ENCODE assay signal across 27 cellular contexts in genomic region chr1:10754571-10755329, GRCh38. TPM values are rescaled to one million over a fixed set of nuclear protein-coding genes. Genes with fewer than 3 reads are reported as not detected.
DNase-seq lines count a peak whose midpoint lies in the region; ATAC-seq, FAIRE-seq and TF ChIP-seq lines count a peak whose summit lies in the region.
"Had no signal": no experiment of that assay in that cellular context is flagged by ENCODE, and none has a peak within 500 bp of the region (broad histone marks: within the 10 kb centered on the region; RNA-seq: fewer than 3 reads in every experiment).

No MANE protein-coding gene starts in this region.

- H2BK20ac ChIP-seq in H1 (ENCODE audit: low read length): no peak overlapping the region

- TF ChIP-seq RAD21 in H1 (IDR thresholded peaks at IDR 0.05 in 1 of 2, conservative IDR thresholded peaks at IDR 0.05 in 1 of 2; ENCODE audit: low read depth in 2 of 2, low read length in 2 of 2) (no peak), HepG2 (CRISPR knock-in tag; IDR thresholded peaks at IDR 0.05) (no peak)

- intact Hi-C loops in psoas muscle (cut with DNase I): loop anchor here in 1 of 2 donors (5.0 kb wide), 1 partner anchor 33 kb away; no protein-coding TSS in a partner anchor
- intact Hi-C loops in left colon (cut with DNase I, micrococcal nuclease): no loop called here
- intact Hi-C loops in HepG2 (cut with micrococcal nuclease; ENCODE audit: unreplicated experiment): no loop called here

- no peak overlapping the region for H2BK12ac ChIP-seq in H1 (ENCODE audit: low read depth, low read length)

- H3K4ac ChIP-seq in H1 (replicated peaks; ENCODE audit: insufficient read length, low read depth, low read length): no peak overlapping the region

- H4K8ac ChIP-seq in H1 (ENCODE audit: extremely low read depth, insufficient read depth, low read length): peak overlapping the region; percentile 85

- H2AK5ac ChIP-seq in H1 (ENCODE audit: low read depth, low read length): peak overlapping the region; percentile 93; the same call in 1 of the 2 replicates

- H3K4me1 ChIP-seq in H1 (replicated peaks in 1 of 4; ENCODE audit: control insufficient read depth in 3 of 4, insufficient read depth in 4 of 4, low read length in 3 of 4) (peaks cover 0 to 12% (median 7%) of the 10 kb centered on the region in 4 experiments; a peak in 5 of 7 replicates), psoas muscle (peaks cover 55% of the 10 kb centered on the region), HepG2 (ENCODE audit: insufficient read depth, low read length) (peaks cover 11% of the 10 kb centered on the region)
- H3K4me1 ChIP-seq: foreskin keratinocyte had no signal

- no peak overlapping the region for H3K14ac ChIP-seq in H1 (ENCODE audit: insufficient read length)

- H3K27me3 ChIP-seq in H1 (replicated peaks in 1 of 4; ENCODE audit: control insufficient read depth in 3 of 4, extremely low read depth in 1 of 4, insufficient read depth in 3 of 4, low read length in 3 of 4): no peaks in the 10 kb centered on the region
- no peaks in the 10 kb centered on the region for H3K27me3 ChIP-seq in psoas muscle (ENCODE audit: insufficient read depth in 3 of 3, low read length in 2 of 3)
- peaks cover 7 to 44% of the 10 kb centered on the region in 2 experiments for H3K27me3 ChIP-seq in HepG2 (ENCODE audit: control insufficient read depth in 1 of 2, insufficient read depth in 2 of 2, low read length in 2 of 2)
- H3K27me3 ChIP-seq: foreskin keratinocyte, hepatocyte, vagina had no signal

- H3K9ac ChIP-seq in H1 (replicated peaks in 1 of 4; ENCODE audit: extremely low read depth in 1 of 4, low read depth in 3 of 4, low read length in 3 of 4) (no peak overlapping the region), HepG2 (ENCODE audit: insufficient read depth, low read depth, low read length) (no peak overlapping the region)

- no peak overlapping the region for H4K5ac ChIP-seq in H1 (ENCODE audit: insufficient read length, low read depth, low read length)

- no peak overlapping the region for H2AFZ ChIP-seq in H1 (ENCODE audit: low read length)
- H2AFZ ChIP-seq in HepG2 (ENCODE audit: low read length): no peak overlapping the region
- H2AFZ ChIP-seq: hepatocyte had no signal

- no peak overlapping the region for H3K56ac ChIP-seq in H1 (replicated peaks; ENCODE audit: insufficient read length, low read depth, low read length)

- no peak overlapping the region for H2BK5ac ChIP-seq in H1 (ENCODE audit: low read depth, low read length)

- peak overlapping the region; percentile 77 for H4K91ac ChIP-seq in H1 (replicated peaks; ENCODE audit: insufficient read length, low read length)

- no peak overlapping the region for H2BK120ac ChIP-seq in H1 (replicated peaks; ENCODE audit: low read depth, low read length)

- no peak overlapping the region for H3K23ac ChIP-seq in H1 (ENCODE audit: insufficient read length)

- TF ChIP-seq CTCF in H1 (IDR thresholded peaks at IDR 0.05; ENCODE audit: control extremely low read depth in 1 of 3, insufficient read depth in 1 of 3, low read depth in 1 of 3, low read length in 3 of 3) (no peak), psoas muscle (IDR thresholded peaks at IDR 0.05) (no peak), D721Med (IDR thresholded peaks at IDR 0.05; ENCODE audit: insufficient read depth, missing control alignments) (no peak), HepG2 (CRISPR knock-in tag; IDR thresholded peaks at IDR 0.05) (no peak)

- ATAC-seq in psoas muscle (peak; percentile 42 to 55 (median 49)), left colon (no peak), HepG2 (no peak)
- ATAC-seq in activated CD4-positive, CD25-positive, alpha-beta regulatory T cell treated with anti-CD3 and anti-CD28 coated beads, Interleukin-2, amount 50 U/mL, for 24 hours: no peak
- ATAC-seq: activated CD8-positive, alpha-beta T cell treated with anti-CD3 and anti-CD28 coated beads for 36 hours; foreskin keratinocyte had no signal

- BruUV-seq in HepG2 (replicated peaks; lab: Mats Ljungman, UMichigan): no TSS peak

- TF ChIP-seq POLR2A in H1 (IDR thresholded peaks at IDR 0.05; ENCODE audit: control extremely low read depth in 1 of 2, low read depth in 2 of 2, low read length in 2 of 2) (no peak), HepG2 (IDR thresholded peaks at IDR 0.05; ENCODE audit: insufficient read depth in 1 of 2, low read depth in 2 of 2, low read length in 2 of 2) (no peak)

- CTCF ChIA-PET in H1 (lab: Charles Lee; ENCODE audit: partially characterized antibody): interaction anchor here (0.6 to 5.3 kb wide), 10 partner anchors 14 to 209 kb away, joined by 3 to 32 read pairs (median 4); no protein-coding TSS in a partner anchor
- CTCF ChIA-PET in HepG2 (lab: Yijun Ruan, JAX; ENCODE audit: low intra/inter-chr PET ratio, low total read pairs): no interaction called here

- peak; percentile 72 for DNase-seq in AG08395 (ENCODE audit: low spot score)
- peak; percentile 8 for DNase-seq in GM04503 (ENCODE audit: low read depth)
- no peak for DNase-seq in H1 (ENCODE audit: low read depth in 1 of 2, low spot score in 2 of 2)
- no peak for DNase-seq in psoas muscle
- no peak for DNase-seq in D721Med (ENCODE audit: insufficient read length, low spot score)
- no peak for DNase-seq in left colon
- no peak for DNase-seq in HepG2 (ENCODE audit: low spot score)
- DNase-seq: ACHN; activated CD8-positive, alpha-beta T cell treated with anti-CD3 and anti-CD28 coated beads for 36 hours; activated effector memory CD4-positive, alpha-beta T cell treated with Interleukin-2 at 50 U/mL for 16 hours; activated naive CD8-positive, alpha-beta T cell treated with anti-CD3 and anti-CD28 coated beads for 36 hours; CD4-positive, CD25-positive, alpha-beta regulatory T cell; effector CD4-positive, alpha-beta T cell; EL; foreskin keratinocyte; immature natural killer cell; NCI-H1417; NCI-H2081; NK-92 treated with Interleukin-12 subunit alpha and Interleukin-12 subunit beta, amount 100 ng/mL, for 24 hours; posterior cingulate gyrus; stimulated activated CD4-positive, alpha-beta T cell treated with anti-CD3 and anti-CD28 coated beads, Interleukin-1b, Interleukin-23, amount 100 ng/mL, for 48 hours; substantia nigra; T-cell had no signal

- in situ Hi-C loops in HepG2 (cut with HindIII; ENCODE audit: extremely low pct_ligation_motif_present, low pct_unique_long_range_greater_than_20kb): no loop called here

- H2BK15ac ChIP-seq in H1 (ENCODE audit: low read length): no peak overlapping the region

- H3K79me2 ChIP-seq in H1 (ENCODE audit: control insufficient read depth in 1 of 2, insufficient read depth in 2 of 2, low read length in 2 of 2) (no peaks in the 10 kb centered on the region), HepG2 (ENCODE audit: insufficient read depth, low read length) (no peaks in the 10 kb centered on the region)
- H3K79me2 ChIP-seq: hepatocyte had no signal

- H3K79me1 ChIP-seq in H1 (ENCODE audit: low read depth, low read length): 0 out of 2 replicates have a peak, but pooled peaks cover 2% of the 10 kb centered on the region

- H3K27ac ChIP-seq in H1 (ENCODE audit: low read depth, low read length) (no peak overlapping the region), psoas muscle (peak overlapping the region; percentile 41), HepG2 (ENCODE audit: extremely low read length, insufficient read depth, low read length) (no peak overlapping the region)
- H3K27ac ChIP-seq: foreskin keratinocyte, hepatocyte, vagina had no signal

- TF ChIP-seq EP300 in H1 (IDR thresholded peaks at IDR 0.05; ENCODE audit: borderline replicate concordance in 1 of 2, low read depth in 2 of 2, low read length in 2 of 2) (no peak), HepG2 (IDR thresholded peaks at IDR 0.05; ENCODE audit: low read depth in 2 of 2, low read length in 2 of 2) (no peak), HepG2 (CRISPR knock-in tag; IDR thresholded peaks at IDR 0.05; ENCODE audit: borderline replicate concordance) (no peak)

- H3K9me3 ChIP-seq in H1 (ENCODE audit: insufficient read depth in 2 of 2, low read depth in 1 of 2, low read length in 1 of 2) (no peaks in the 10 kb centered on the region), psoas muscle (no peaks in the 10 kb centered on the region), HepG2 (ENCODE audit: low read length) (no peaks in the 10 kb centered on the region)
- H3K9me3 ChIP-seq: vagina had no signal

- FAIRE-seq in H1 (lab: Jason Lieb, UNC) (no peak), D721Med (lab: Jason Lieb, UNC) (no peak), HepG2 (lab: Jason Lieb, UNC) (no peak)

- H3K36me3 ChIP-seq in H1 (ENCODE audit: control insufficient read depth in 2 of 4, insufficient read depth in 4 of 4, low read length in 3 of 4) (no peaks in the 10 kb centered on the region), psoas muscle (ENCODE audit: insufficient read depth in 1 of 2, low read depth in 1 of 2) (peaks cover 0 to 8% of the 10 kb centered on the region in 2 donors), HepG2 (replicated peaks in 1 of 2; ENCODE audit: control insufficient read depth in 1 of 2, insufficient read depth in 2 of 2, low read length in 2 of 2) (no peaks in the 10 kb centered on the region)
- H3K36me3 ChIP-seq: vagina had no signal

- H4K20me1 ChIP-seq in H1 (replicated peaks in 1 of 2; ENCODE audit: control insufficient read depth in 1 of 2, insufficient read depth in 2 of 2, low read length in 2 of 2) (no peaks in the 10 kb centered on the region), HepG2 (ENCODE audit: insufficient read depth, low read length) (no peaks in the 10 kb centered on the region)

- H3K4me3 ChIP-seq in H1 (ENCODE audit: extremely low read depth in 1 of 4, insufficient read depth in 2 of 4, low read depth in 3 of 4, low read length in 4 of 4): no peak overlapping the region
- no peak overlapping the region for H3K4me3 ChIP-seq in psoas muscle
- H3K4me3 ChIP-seq in HepG2 (replicated peaks in 1 of 3; ENCODE audit: insufficient read depth in 1 of 3, low read depth in 2 of 3, low read length in 3 of 3): no peak overlapping the region
- H3K4me3 ChIP-seq: hepatocyte, skin epidermis, vagina had no signal

- H3K18ac ChIP-seq in H1 (ENCODE audit: extremely low read depth, low read length): no peak overlapping the region

- H3K23me2 ChIP-seq in H1 (ENCODE audit: low read depth, low read length): no peaks in the 10 kb centered on the region

- H3K4me2 ChIP-seq in H1 (ENCODE audit: insufficient read depth in 1 of 2, low read depth in 2 of 2, low read length in 2 of 2) (no peak overlapping the region), HepG2 (ENCODE audit: low read depth, low read length) (no peak overlapping the region)
- H3K4me2 ChIP-seq: hepatocyte had no signal

- POLR2A ChIA-PET in H1 (lab: Charles Lee; ENCODE audit: partially characterized antibody): interaction anchor here (0.6 kb wide), 1 partner anchor 29 kb away, joined by 3 read pairs; no protein-coding TSS in a partner anchor
- POLR2A ChIA-PET in HepG2 (lab: Yijun Ruan, JAX): no interaction called here

- WGBS in H1 (ENCODE audit: extremely low coverage in 1 of 2, insufficient coverage in 1 of 2, insufficient read length in 1 of 2, insufficient replicate concordance in 2 of 2, low coverage in 1 of 2, low lambda C conversion rate in 2 of 2, missing lambda C conversion rate in 1 of 2), 2 experiments: 89% methylated on average over 24 of the region's 24 CpGs; no CpG with 5 or more reads in 1 of the 2 experiments
- WGBS in psoas muscle, 3 donors: 58 to 73% (median 60%) methylated on average over 24 of the region's 24 CpGs
- WGBS in HepG2 (ENCODE audit: low lambda C conversion rate): 47% methylated on average over 22 of the region's 24 CpGs

RNA-seq across cellular contexts. Expression of gene CASZ1, which starts 41.7 kb away (rescaled TPM):
- 6.1 and 7.7 TPM in 2 replicates for total RNA-seq in H1 (2021; fragmentation: NEBNext Ultra II Directional; extraction: Animal tissue kit (Norgen Biotek cat#: 25700))
- polyA plus RNA-seq in H1 (2011; rRNA removed) (4.4 and 5.9 TPM in 2 replicates), psoas muscle (10 to 100 TPM in 2 of 3 donors, 1 to 10 TPM in 1; 2.6 to 23.7 (median 11.0) TPM), HepG2 (2011; rRNA removed) (1.9 and 2.2 TPM in 2 replicates)
- 3.6 TPM for polyA plus RNA-seq in H1 (2011; cell fraction: cytosol; rRNA removed)
- 10.1 TPM for polyA plus RNA-seq in H1 (2011; cell fraction: nucleus; rRNA removed)
- polyA plus RNA-seq in H1 (2012, experiment 1 of 2): 2.2 to 4.5 TPM (median 4.3 TPM) in 4 replicates
- polyA plus RNA-seq in H1 (2012, experiment 2 of 2): 2.9 TPM
- 6.5 TPM for polyA plus RNA-seq in H1 (2013, experiment 1 of 2)
- polyA plus RNA-seq in H1 (2013, experiment 2 of 2): 6.3 TPM
- 3.9 and 5.8 TPM in 2 replicates for polyA minus RNA-seq in H1 (2011; rRNA and poly(A)+ RNA removed)
- 5.8 TPM for polyA minus RNA-seq in H1 (2011; cell fraction: cytosol; rRNA and poly(A)+ RNA removed)
- polyA minus RNA-seq in H1 (2011; cell fraction: nucleus; rRNA and poly(A)+ RNA removed): 10.2 TPM
- total RNA-seq in psoas muscle (10 to 100 TPM; 53.1 to 83.3 (median 60.8) TPM), left colon (10 to 100 TPM; 61.3 to 63.8 TPM), HepG2 (2016; rRNA removed; fragmentation: Illumina TruSeq; extraction: Trizol) (2.3 and 3.7 TPM in 2 replicates)
- total RNA-seq in HepG2 (2016; cell fraction: cytosol; rRNA removed; fragmentation: Illumina TruSeq; extraction: Trizol; ENCODE audit: low read depth): 1.5 and 1.9 TPM in 2 replicates
- total RNA-seq in HepG2 (2016; cell fraction: insoluble cytoplasmic fraction; rRNA removed; fragmentation: Illumina TruSeq; extraction: Trizol): 2.8 and 3.2 TPM in 2 replicates
- total RNA-seq in HepG2 (2016; cell fraction: membrane; rRNA removed; fragmentation: Illumina TruSeq; extraction: Trizol): 3.6 and 4.4 TPM in 2 replicates
- total RNA-seq in HepG2 (2016; cell fraction: nucleus; rRNA removed; fragmentation: Illumina TruSeq; extraction: Trizol): 3.2 TPM in 2 replicates
- 2.0 and 2.2 TPM in 2 replicates for polyA plus RNA-seq in HepG2 (2011; cell fraction: cytosol; rRNA removed)
- 5.8 and 8.1 TPM in 2 replicates for polyA plus RNA-seq in HepG2 (2011; cell fraction: nucleus; rRNA removed)
- 1.0 and 1.4 TPM in 2 replicates for polyA plus RNA-seq in HepG2 (2012)
- polyA plus RNA-seq in HepG2 (2016; cell fraction: cytosol; fragmentation: Illumina TruSeq; extraction: Trizol; ENCODE audit: low read depth): 1.6 and 2.1 TPM in 2 replicates
- 3.0 and 3.9 TPM in 2 replicates for polyA plus RNA-seq in HepG2 (2016; cell fraction: insoluble cytoplasmic fraction; fragmentation: Illumina TruSeq; extraction: Trizol; ENCODE audit: low read depth)
- 3.7 and 5.0 TPM in 2 replicates for polyA plus RNA-seq in HepG2 (2016; cell fraction: membrane; fragmentation: Illumina TruSeq; extraction: Trizol; ENCODE audit: low read depth)
- polyA plus RNA-seq in HepG2 (2016; cell fraction: nucleus; fragmentation: Illumina TruSeq; extraction: Trizol; ENCODE audit: insufficient read depth, low read depth): 4.0 and 4.7 TPM in 2 replicates
- polyA minus RNA-seq in HepG2 (2011; rRNA and poly(A)+ RNA removed; ENCODE audit: low replicate concordance): 2.5 and 2.9 TPM in 2 replicates
- polyA minus RNA-seq in HepG2 (2011; cell fraction: cytosol; rRNA and poly(A)+ RNA removed): 1.7 and 2.1 TPM in 2 replicates
- 2.7 and 3.0 TPM in 2 replicates for polyA minus RNA-seq in HepG2 (2011; cell fraction: nucleus; rRNA and poly(A)+ RNA removed)

Comparison
In these comparisons a context has a peak if more than half of its experiments do, and no peak if none do; other contexts are left out.
1. DNase-seq: peak in AG08395 (single experiment) and GM04503 (single experiment); none in H1 (0 of 2), psoas muscle (0 of 2), D721Med (single experiment), left colon (0 of 2) and HepG2 (single experiment).
2. ATAC-seq: peak in psoas muscle (4 of 4); none in activated CD4-positive, CD25-positive, alpha-beta regulatory T cell treated with anti-CD3 and anti-CD28 coated beads, Interleukin-2, amount 50 U/mL, for 24 hours (0 of 2), left colon (single experiment) and HepG2 (single experiment).